In genomic region chr20:30376767-30377658, GRCh38 we compare ENCODE assay signal across 1 cellular context.
TF ChIP-seq lines count a peak whose summit lies in the region.

No MANE protein-coding gene starts in this region.

TF ChIP-seq in HepG2, 621 proteins besides CTCF, POLR2A, EP300 and RAD21 (continued from another document and continues in another):
- TF ChIP-seq ZBTB44 (CRISPR knock-in tag; IDR thresholded peaks at IDR 0.05) (no peak), SKI (IDR thresholded peaks at IDR 0.05; ENCODE audit: partially characterized antibody) (peak; percentile 38), MBD4 (IDR thresholded peaks at IDR 0.05; ENCODE audit: borderline replicate concordance, low read length) (no peak), ZNF451 (CRISPR knock-in tag; IDR thresholded peaks at IDR 0.05) (no peak), FOXO1 (CRISPR knock-in tag; IDR thresholded peaks at IDR 0.05) (no peak; the same call in 1 of the 2 replicates), CENPT (CRISPR knock-in tag; IDR thresholded peaks at IDR 0.05; ENCODE audit: low read depth) (no peak), HNRNPK (IDR thresholded peaks at IDR 0.05; ENCODE audit: low read depth, low read length, poor library complexity, severe bottlenecking) (peak; percentile 39), ZNF468 (CRISPR knock-in tag; IDR thresholded peaks at IDR 0.05) (peak; percentile 41; the same call in 1 of the 2 replicates), ASH2L (IDR thresholded peaks at IDR 0.05; ENCODE audit: insufficient read length, low read depth, low read length) (peak; percentile 87), HNF1A (IDR thresholded peaks at IDR 0.05; ENCODE audit: low read depth) (no peak), HNF1A (CRISPR knock-in tag; IDR thresholded peaks at IDR 0.05; ENCODE audit: borderline replicate concordance) (peak; percentile 72; the same call in 1 of the 2 replicates), DPF2 (CRISPR knock-in tag; IDR thresholded peaks at IDR 0.05; ENCODE audit: borderline replicate concordance, low read depth) (no peak), GFI1 (CRISPR knock-in tag; IDR thresholded peaks at IDR 0.05; ENCODE audit: borderline replicate concordance) (peak; percentile 55; the same call in 1 of the 2 replicates), ZMAT5 (CRISPR knock-in tag; IDR thresholded peaks at IDR 0.05; ENCODE audit: borderline replicate concordance, low read depth) (no peak), HNRNPH1 (optimal IDR thresholded peaks at IDR 0.05; ENCODE audit: low read depth, low read length) (no peak), PITX1 (CRISPR knock-in tag; IDR thresholded peaks at IDR 0.05) (peak; percentile 53; the same call in 1 of the 2 replicates), ZHX2 (IDR thresholded peaks at IDR 0.05; ENCODE audit: low read depth) (no peak), ZHX2 (CRISPR knock-in tag; IDR thresholded peaks at IDR 0.05; ENCODE audit: borderline replicate concordance) (peak; percentile 70; the same call in 1 of the 2 replicates), ZNF335 (CRISPR knock-in tag; IDR thresholded peaks at IDR 0.05) (no peak), ZFP36L2 (CRISPR knock-in tag; IDR thresholded peaks at IDR 0.05) (no peak), ZNF33A (CRISPR knock-in tag; IDR thresholded peaks at IDR 0.05; ENCODE audit: borderline replicate concordance) (no peak), EZH2 (conservative IDR thresholded peaks at IDR 0.05; ENCODE audit: low read depth, low read length) (no peak), JUN (CRISPR knock-in tag; IDR thresholded peaks at IDR 0.05) (no peak), RBFOX2 (IDR thresholded peaks at IDR 0.05; ENCODE audit: low read depth, low read length) (peak; percentile 79), SALL1 (CRISPR knock-in tag; IDR thresholded peaks at IDR 0.05) (peak; percentile 81), FLYWCH1 (CRISPR knock-in tag; IDR thresholded peaks at IDR 0.05) (no peak), AKAP8 (CRISPR knock-in tag; IDR thresholded peaks at IDR 0.05) (peak; percentile 57; the same call in 1 of the 2 replicates), UBTF (CRISPR knock-in tag; IDR thresholded peaks at IDR 0.05) (peak; percentile 86), KDM6A (CRISPR knock-in tag; IDR thresholded peaks at IDR 0.05; ENCODE audit: low read depth) (no peak), FOXC1 (CRISPR knock-in tag; IDR thresholded peaks at IDR 0.05; ENCODE audit: borderline replicate concordance) (peak; percentile 76), SALL2 (CRISPR knock-in tag; IDR thresholded peaks at IDR 0.05) (peak; percentile 33; the same call in 1 of the 2 replicates), RFX5 (IDR thresholded peaks at IDR 0.05; ENCODE audit: low read depth, low read length) (no peak)
- TF ChIP-seq, protein P1, sequence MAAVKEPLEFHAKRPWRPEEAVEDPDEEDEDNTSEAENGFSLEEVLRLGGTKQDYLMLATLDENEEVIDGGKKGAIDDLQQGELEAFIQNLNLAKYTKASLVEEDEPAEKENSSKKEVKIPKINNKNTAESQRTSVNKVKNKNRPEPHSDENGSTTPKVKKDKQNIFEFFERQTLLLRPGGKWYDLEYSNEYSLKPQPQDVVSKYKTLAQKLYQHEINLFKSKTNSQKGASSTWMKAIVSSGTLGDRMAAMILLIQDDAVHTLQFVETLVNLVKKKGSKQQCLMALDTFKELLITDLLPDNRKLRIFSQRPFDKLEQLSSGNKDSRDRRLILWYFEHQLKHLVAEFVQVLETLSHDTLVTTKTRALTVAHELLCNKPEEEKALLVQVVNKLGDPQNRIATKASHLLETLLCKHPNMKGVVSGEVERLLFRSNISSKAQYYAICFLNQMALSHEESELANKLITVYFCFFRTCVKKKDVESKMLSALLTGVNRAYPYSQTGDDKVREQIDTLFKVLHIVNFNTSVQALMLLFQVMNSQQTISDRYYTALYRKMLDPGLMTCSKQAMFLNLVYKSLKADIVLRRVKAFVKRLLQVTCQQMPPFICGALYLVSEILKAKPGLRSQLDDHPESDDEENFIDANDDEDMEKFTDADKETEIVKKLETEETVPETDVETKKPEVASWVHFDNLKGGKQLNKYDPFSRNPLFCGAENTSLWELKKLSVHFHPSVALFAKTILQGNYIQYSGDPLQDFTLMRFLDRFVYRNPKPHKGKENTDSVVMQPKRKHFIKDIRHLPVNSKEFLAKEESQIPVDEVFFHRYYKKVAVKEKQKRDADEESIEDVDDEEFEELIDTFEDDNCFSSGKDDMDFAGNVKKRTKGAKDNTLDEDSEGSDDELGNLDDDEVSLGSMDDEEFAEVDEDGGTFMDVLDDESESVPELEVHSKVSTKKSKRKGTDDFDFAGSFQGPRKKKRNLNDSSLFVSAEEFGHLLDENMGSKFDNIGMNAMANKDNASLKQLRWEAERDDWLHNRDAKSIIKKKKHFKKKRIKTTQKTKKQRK (IDR thresholded peaks at IDR 0.05; ENCODE audit: low read length) = no peak
- TF ChIP-seq, protein P2, sequence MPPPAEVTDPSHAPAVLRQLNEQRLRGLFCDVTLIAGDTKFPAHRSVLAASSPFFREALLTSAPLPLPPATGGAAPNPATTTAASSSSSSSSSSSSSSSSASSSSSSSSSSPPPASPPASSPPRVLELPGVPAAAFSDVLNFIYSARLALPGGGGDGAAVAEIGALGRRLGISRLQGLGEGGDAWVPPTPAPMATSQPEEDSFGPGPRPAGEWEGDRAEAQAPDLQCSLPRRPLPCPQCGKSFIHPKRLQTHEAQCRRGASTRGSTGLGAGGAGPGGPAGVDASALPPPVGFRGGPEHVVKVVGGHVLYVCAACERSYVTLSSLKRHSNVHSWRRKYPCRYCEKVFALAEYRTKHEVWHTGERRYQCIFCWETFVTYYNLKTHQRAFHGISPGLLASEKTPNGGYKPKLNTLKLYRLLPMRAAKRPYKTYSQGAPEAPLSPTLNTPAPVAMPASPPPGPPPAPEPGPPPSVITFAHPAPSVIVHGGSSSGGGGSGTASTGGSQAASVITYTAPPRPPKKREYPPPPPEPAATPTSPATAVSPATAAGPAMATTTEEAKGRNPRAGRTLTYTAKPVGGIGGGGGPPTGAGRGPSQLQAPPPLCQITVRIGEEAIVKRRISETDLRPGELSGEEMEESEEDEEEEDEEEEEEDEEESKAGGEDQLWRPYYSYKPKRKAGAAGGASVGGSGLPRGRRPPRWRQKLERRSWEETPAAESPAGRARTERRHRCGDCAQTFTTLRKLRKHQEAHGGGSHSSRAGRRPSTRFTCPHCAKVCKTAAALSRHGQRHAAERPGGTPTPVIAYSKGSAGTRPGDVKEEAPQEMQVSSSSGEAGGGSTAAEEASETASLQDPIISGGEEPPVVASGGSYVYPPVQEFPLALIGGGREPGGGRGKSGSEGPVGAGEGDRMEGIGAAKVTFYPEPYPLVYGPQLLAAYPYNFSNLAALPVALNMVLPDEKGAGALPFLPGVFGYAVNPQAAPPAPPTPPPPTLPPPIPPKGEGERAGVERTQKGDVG (CRISPR knock-in tag; IDR thresholded peaks at IDR 0.05; ENCODE audit: borderline replicate concordance) = peak; percentile 91; the same call in 1 of the 2 replicates
- TF ChIP-seq, protein P3, sequence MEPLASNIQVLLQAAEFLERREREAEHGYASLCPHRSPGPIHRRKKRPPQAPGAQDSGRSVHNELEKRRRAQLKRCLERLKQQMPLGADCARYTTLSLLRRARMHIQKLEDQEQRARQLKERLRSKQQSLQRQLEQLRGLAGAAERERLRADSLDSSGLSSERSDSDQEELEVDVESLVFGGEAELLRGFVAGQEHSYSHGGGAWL (CRISPR knock-in tag; IDR thresholded peaks at IDR 0.05) = peak; percentile 87; the same call in 1 of the 2 replicates
